In the genomic region with DNA sequence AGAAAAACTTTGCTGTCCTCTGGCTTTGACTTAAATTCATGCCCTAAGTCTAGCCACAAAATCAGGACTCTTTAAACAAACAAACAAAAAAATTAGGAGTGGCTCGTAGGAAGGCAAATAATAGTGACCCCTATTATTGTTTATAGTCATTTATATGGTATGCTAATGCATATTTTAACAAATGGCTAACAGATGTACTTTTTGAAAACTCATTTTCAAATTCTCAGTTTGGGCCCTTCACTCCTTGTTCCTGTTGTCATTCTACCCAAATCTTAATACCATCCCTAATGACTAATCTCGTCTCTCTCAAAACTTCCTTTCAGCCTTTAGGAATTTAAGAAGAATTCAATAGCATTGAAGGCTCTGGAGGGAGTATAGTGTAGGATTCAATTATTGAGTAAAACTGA, we compare ENCODE assay signal across 1 cellular context.
TF ChIP-seq lines count a peak whose summit lies in the region.

No MANE protein-coding gene starts in this region.

TF ChIP-seq in GM23338, 12 proteins besides CTCF, POLR2A, EP300 and RAD21 (continued from another document):
- TF ChIP-seq ZNF462 (CRISPR knock-in tag; IDR thresholded peaks at IDR 0.05) (no peak), NANOG (IDR thresholded peaks at IDR 0.05; ENCODE audit: borderline replicate concordance) (no peak), STAT1 (IDR thresholded peaks at IDR 0.05; ENCODE audit: unreplicated experiment) (no peak), ETS1 (IDR thresholded peaks at IDR 0.05) (no peak), REST (IDR thresholded peaks at IDR 0.05; ENCODE audit: unreplicated experiment) (no peak)
